ENCODE assay signal across 16 cellular contexts in genomic region chr1:11789126-11790067, GRCh38. TPM values are rescaled to one million over a fixed set of nuclear protein-coding genes. Genes with fewer than 3 reads are reported as not detected.
DNase-seq lines count a peak whose midpoint lies in the region; ATAC-seq and TF ChIP-seq lines count a peak whose summit lies in the region.
"Had no signal": no experiment of that assay in that cellular context is flagged by ENCODE, and none has a peak within 500 bp of the region (broad histone marks: within the 10 kb centered on the region; RNA-seq: fewer than 3 reads in every experiment).

No MANE protein-coding gene starts in this region.

- peak overlapping the region; percentile 10 for H3K27ac Mint-ChIP-seq in activated naive CD8-positive, alpha-beta T cell
- H3K27ac Mint-ChIP-seq in activated naive CD8-positive, alpha-beta T cell treated with anti-CD3 and anti-CD28 coated beads, Interleukin-2, amount 50 U/mL, for 24 hours: no peak overlapping the region
- H3K27ac Mint-ChIP-seq in T-helper 2 cell treated with Interferon-gamma antibody and Interleukin-4, amounts not matched to agents 5 μg/mL and 100 μg/mL, for 36 hours: no peak overlapping the region

- H3K79me2 ChIP-seq in parathyroid adenoma: no peaks in the 10 kb centered on the region

- H3K9ac ChIP-seq in parathyroid adenoma: no peak overlapping the region

- H3K36me3 Mint-ChIP-seq in activated naive CD8-positive, alpha-beta T cell: no peaks in the 10 kb centered on the region
- H3K36me3 Mint-ChIP-seq in activated naive CD8-positive, alpha-beta T cell treated with anti-CD3 and anti-CD28 coated beads, Interleukin-2, amount 50 U/mL, for 24 hours (ENCODE audit: low read depth): peaks cover 2% of the 10 kb centered on the region
- peaks cover 18% of the 10 kb centered on the region for H3K36me3 Mint-ChIP-seq in T-helper 2 cell treated with Interferon-gamma antibody and Interleukin-4, amounts not matched to agents 5 μg/mL and 100 μg/mL, for 36 hours (ENCODE audit: low read depth)

- 45 to 49% methylated on average over 13 of the region's 13 CpGs for WGBS in heart right ventricle, 2 donors

- peaks cover 59 to 99% (median 84%) of the 10 kb centered on the region in 9 donors for H3K4me1 ChIP-seq in heart right ventricle
- H3K4me1 ChIP-seq in parathyroid adenoma: peaks cover 13% of the 10 kb centered on the region
- H3K4me1 ChIP-seq in uterus: peaks cover 0 to 18% of the 10 kb centered on the region in 2 donors

- ATAC-seq in activated naive CD8-positive, alpha-beta T cell treated with anti-CD3 and anti-CD28 coated beads, Interleukin-2, amount 50 U/mL, for 24 hours: no peak
- ATAC-seq in heart right ventricle: no peak
- ATAC-seq in HG03571 (IDR thresholded peaks at IDR 0.05; ENCODE audit: unreplicated experiment): no peak
- ATAC-seq in omental fat pad (ENCODE audit: low FRiP score): no peak

- peaks cover 0 to 59% (median 16%) of the 10 kb centered on the region in 9 donors for H3K36me3 ChIP-seq in heart right ventricle
- H3K36me3 ChIP-seq in parathyroid adenoma (ENCODE audit: control insufficient read depth, insufficient read depth, low read length): no peaks in the 10 kb centered on the region
- no peaks in the 10 kb centered on the region for H3K36me3 ChIP-seq in uterus

- H3K27me3 ChIP-seq in heart right ventricle (no peaks in the 10 kb centered on the region), parathyroid adenoma (ENCODE audit: control insufficient read depth, insufficient read depth, low read length) (no peaks in the 10 kb centered on the region), uterus (no peaks in the 10 kb centered on the region)

- H3K27ac ChIP-seq in heart right ventricle (peak overlapping the region; percentile 92 to 99 (median 97)), parathyroid adenoma (peak overlapping the region; percentile 87), uterus (peak overlapping the region; percentile 91 to 98)

- H3K9me3 Mint-ChIP-seq in activated naive CD8-positive, alpha-beta T cell (ENCODE audit: low read depth): no peaks in the 10 kb centered on the region
- no peaks in the 10 kb centered on the region for H3K9me3 Mint-ChIP-seq in activated naive CD8-positive, alpha-beta T cell treated with anti-CD3 and anti-CD28 coated beads, Interleukin-2, amount 50 U/mL, for 24 hours
- no peaks in the 10 kb centered on the region for H3K9me3 Mint-ChIP-seq in T-helper 2 cell treated with Interferon-gamma antibody and Interleukin-4, amounts not matched to agents 5 μg/mL and 100 μg/mL, for 36 hours

- DNase-seq in activated naive CD8-positive, alpha-beta T cell treated with anti-CD3 and anti-CD28 coated beads, Interleukin-2, amount 50 U/mL, for 24 hours: no peak
- DNase-seq in heart right ventricle: no peak
- no peak for DNase-seq in uterus
- DNase-seq in T-helper 2 cell treated with Interferon-gamma antibody and Interleukin-4, amounts not matched to agents 5 μg/mL and 100 μg/mL, for 36 hours (ENCODE audit: low spot score): no peak
- no peak for DNase-seq in omental fat pad (ENCODE audit: low spot score)
- DNase-seq: ACHN; activated CD8-positive, alpha-beta memory T cell treated with anti-CD3 and anti-CD28 coated beads, Interleukin-2, amount 50 U/mL, for 48 hours; DMS79 treated with DMSO at 0.1 percent for 48 hours; glutamatergic neuron; NCI-H187; stimulated activated CD4-positive, alpha-beta T cell treated with anti-CD3 and anti-CD28 coated beads, Interleukin-2, amount 100 ng/mL, for 48 hours had no signal

- TF ChIP-seq CTCF in heart right ventricle (IDR thresholded peaks at IDR 0.05) (no peak), parathyroid adenoma (IDR thresholded peaks at IDR 0.05) (no peak), uterus (IDR thresholded peaks at IDR 0.05) (no peak), omental fat pad (IDR thresholded peaks at IDR 0.05) (no peak)

- no peaks in the 10 kb centered on the region for H3K27me3 Mint-ChIP-seq in activated naive CD8-positive, alpha-beta T cell
- H3K27me3 Mint-ChIP-seq in activated naive CD8-positive, alpha-beta T cell treated with anti-CD3 and anti-CD28 coated beads, Interleukin-2, amount 50 U/mL, for 24 hours: no peaks in the 10 kb centered on the region
- H3K27me3 Mint-ChIP-seq in T-helper 2 cell treated with Interferon-gamma antibody and Interleukin-4, amounts not matched to agents 5 μg/mL and 100 μg/mL, for 36 hours (ENCODE audit: low read depth): no peaks in the 10 kb centered on the region

- H3K4me3 ChIP-seq in heart right ventricle: no peak overlapping the region
- H3K4me3 ChIP-seq in parathyroid adenoma (ENCODE audit: low read depth, low read length): no peak overlapping the region
- H3K4me3 ChIP-seq in uterus: no peak overlapping the region

- no peak overlapping the region for H2AFZ ChIP-seq in parathyroid adenoma

- no peak overlapping the region for H3K4me2 ChIP-seq in parathyroid adenoma (ENCODE audit: low read length)

- no peak overlapping the region for H3K4me3 Mint-ChIP-seq in activated naive CD8-positive, alpha-beta T cell
- H3K4me3 Mint-ChIP-seq in activated naive CD8-positive, alpha-beta T cell treated with anti-CD3 and anti-CD28 coated beads, Interleukin-2, amount 50 U/mL, for 24 hours: no peak overlapping the region
- no peak overlapping the region for H3K4me3 Mint-ChIP-seq in T-helper 2 cell treated with Interferon-gamma antibody and Interleukin-4, amounts not matched to agents 5 μg/mL and 100 μg/mL, for 36 hours

- no peak for TF ChIP-seq POLR2A in uterus (IDR thresholded peaks at IDR 0.05)

- no peaks in the 10 kb centered on the region for H3K9me3 ChIP-seq in heart right ventricle
- H3K9me3 ChIP-seq in parathyroid adenoma (ENCODE audit: control insufficient read depth, low read length): no peaks in the 10 kb centered on the region
- H3K9me3 ChIP-seq in uterus: no peaks in the 10 kb centered on the region

- peaks cover 2% of the 10 kb centered on the region for H3K4me1 Mint-ChIP-seq in activated naive CD8-positive, alpha-beta T cell (ENCODE audit: low read depth)
- H3K4me1 Mint-ChIP-seq in activated naive CD8-positive, alpha-beta T cell treated with anti-CD3 and anti-CD28 coated beads, Interleukin-2, amount 50 U/mL, for 24 hours: peaks cover 3% of the 10 kb centered on the region
- H3K4me1 Mint-ChIP-seq in T-helper 2 cell treated with Interferon-gamma antibody and Interleukin-4, amounts not matched to agents 5 μg/mL and 100 μg/mL, for 36 hours (ENCODE audit: low read depth): no peaks in the 10 kb centered on the region

- intact Hi-C loops in heart right ventricle (cut with DNase I) (loop anchor here in 3 of 10 donors (2.0 to 5.0 kb wide), 3 partner anchors 15 to 93 kb away; partner anchors contain the start of genes AGTRAP (in 1 of the 3) and MTHFR (in 1 of the 3)), uterus (cut with DNase I; ENCODE audit: low total_unique reads) (no loop called here)

RNA-seq across cellular contexts. Expression of gene MTHFR, which starts 16.4 kb away (rescaled TPM):
- 10 to 100 TPM; 28.8 to 75.8 (median 40.5) TPM for total RNA-seq in heart right ventricle
- 10 to 100 TPM; 17.7 to 24.3 TPM for polyA plus RNA-seq in heart right ventricle
- 10 to 100 TPM; 15.0 to 56.8 (median 29.9) TPM for total RNA-seq in uterus
- 10 to 100 TPM; 28.9 to 44.8 (median 36.0) TPM for total RNA-seq in omental fat pad

RNA-seq across cellular contexts. Expression of gene CLCN6, which starts 16.6 kb away (rescaled TPM):
- 10 to 100 TPM; 13.3 to 20.9 (median 16.9) TPM for total RNA-seq in heart right ventricle
- 10 to 100 TPM in 1 of 2 donors, 1 to 10 TPM in 1; 9.1 to 13.8 TPM for polyA plus RNA-seq in heart right ventricle
- total RNA-seq in uterus: 10 to 100 TPM; 14.6 to 31.5 (median 22.7) TPM
- total RNA-seq in omental fat pad: 10 to 100 TPM; 14.4 to 20.4 (median 18.0) TPM

RNA-seq across cellular contexts. Expression of gene C1orf167, which starts 27.4 kb away (rescaled TPM):
- total RNA-seq in heart right ventricle: 10 to 100 TPM in 1 of 10 donors, 1 to 10 TPM in 9; 2.4 to 12.8 (median 5.1) TPM
- polyA plus RNA-seq in heart right ventricle: 1 to 10 TPM; 7.5 to 9.0 TPM
- under 1 TPM in 2 of 4 donors, not detected in 2; 0.21 to 0.82 TPM for total RNA-seq in uterus
- 1 to 10 TPM in 1 of 4 donors, under 1 TPM in 1, not detected in 2; 0.72 to 2.0 TPM for total RNA-seq in omental fat pad

RNA-seq across cellular contexts. Expression of gene AGTRAP, which starts 53.5 kb away (rescaled TPM):
- total RNA-seq in heart right ventricle (10 to 100 TPM; 12.9 to 37.9 (median 16.9) TPM), uterus (10 to 100 TPM in 3 of 4 donors, 1 to 10 TPM in 1; 4.1 to 34.7 (median 31.2) TPM), omental fat pad (10 to 100 TPM; 35.1 to 93.1 (median 64.2) TPM)
- 10 to 100 TPM; 21.4 to 96.7 TPM for polyA plus RNA-seq in heart right ventricle

RNA-seq across cellular contexts. Expression of gene NPPA, which starts 58.2 kb away (rescaled TPM):
- total RNA-seq in heart right ventricle (1,000 to 10,000 TPM in 2 of 10 donors, 100 to 1,000 TPM in 5, 10 to 100 TPM in 2, 1 to 10 TPM in 1; 5.8 to 2,762 (median 663) TPM), uterus (not detected), omental fat pad (not detected)
- polyA plus RNA-seq in heart right ventricle: 1,000 to 10,000 TPM in 1 of 2 donors, 10 to 100 TPM in 1; 16.4 to 2,201 TPM
- total RNA-seq: mucosa of gallbladder, OCI-LY7 had no signal
